23 cellular contexts compared by ENCODE assay signal in the genomic region with DNA sequence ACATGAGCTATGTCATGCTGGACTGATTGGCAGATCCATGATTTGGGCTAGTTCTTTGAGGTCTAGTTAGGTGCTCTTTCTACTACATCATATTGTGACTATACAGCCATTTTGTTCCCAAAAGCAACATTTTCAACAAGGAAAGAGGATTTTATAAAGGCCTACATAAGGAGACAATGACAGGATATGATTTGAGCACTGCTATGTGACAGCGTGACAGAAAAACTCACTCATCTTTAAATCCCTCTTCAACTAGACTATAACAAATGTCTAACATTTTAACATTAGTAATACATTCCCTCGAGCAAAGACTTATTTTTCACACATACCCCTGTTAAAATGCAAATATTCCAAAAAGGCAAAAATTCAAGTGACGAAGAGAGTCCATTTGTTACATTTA.
"Had no signal": no experiment of that assay in that cellular context is flagged by ENCODE, and none has a peak within 500 bp of the region (broad histone marks: within the 10 kb centered on the region; RNA-seq: fewer than 3 reads in every experiment).

No MANE protein-coding gene starts in this region.

- H3K27ac ChIP-seq: colonic mucosa, coronary artery, dorsolateral prefrontal cortex, epithelial cell of prostate, esophagus muscularis mucosa, esophagus squamous epithelium, foreskin keratinocyte, gastrocnemius medialis, gastroesophageal sphincter, heart left ventricle, heart right ventricle had no signal

- H3K36me3 ChIP-seq: colonic mucosa, esophagus muscularis mucosa, esophagus squamous epithelium, gastrocnemius medialis, gastroesophageal sphincter, heart left ventricle, heart right ventricle had no signal

- H3K27me3 ChIP-seq: colonic mucosa, dorsolateral prefrontal cortex, esophagus muscularis mucosa, esophagus squamous epithelium, gastrocnemius medialis, gastroesophageal sphincter, heart left ventricle, heart right ventricle had no signal

- DNase-seq: colonic mucosa; cortex of kidney; dermis blood vessel endothelial cell; dorsolateral prefrontal cortex; effector CD4-positive, alpha-beta T cell; effector CD8-positive, alpha-beta T cell; effector memory CD4-positive, alpha-beta T cell; effector memory CD8-positive, alpha-beta T cell; endodermal cell; erythroblast; esophagus squamous epithelium; foreskin fibroblast; foreskin keratinocyte; foreskin melanocyte; gastrocnemius medialis; glutamatergic neuron; head of caudate nucleus; heart left ventricle; heart right ventricle had no signal

- H3K9me3 ChIP-seq: colonic mucosa, esophagus muscularis mucosa, esophagus squamous epithelium, gastrocnemius medialis, gastroesophageal sphincter had no signal

- H3K4me3 ChIP-seq: colonic mucosa, coronary artery, dorsolateral prefrontal cortex, esophagus muscularis mucosa, esophagus squamous epithelium, gastrocnemius medialis, gastroesophageal sphincter, heart left ventricle, heart right ventricle had no signal
